ENCODE assay signal across 16 cellular contexts in genomic region chr11:132844956-132845355, GRCh38.
DNase-seq lines count a peak whose midpoint lies in the region; FAIRE-seq and TF ChIP-seq lines count a peak whose summit lies in the region.
"Had no signal": no experiment of that assay in that cellular context is flagged by ENCODE, and none has a peak within 500 bp of the region (broad histone marks: within the 10 kb centered on the region; RNA-seq: fewer than 3 reads in every experiment).

No MANE protein-coding gene starts in this region.

- H3K27ac Mint-ChIP-seq in astrocyte (ENCODE audit: unreplicated experiment), result peak overlapping the region; percentile 64
- H3K27ac Mint-ChIP-seq: activated CD4-positive, alpha-beta T cell treated with anti-CD3 and anti-CD28 coated beads for 36 hours; activated T-helper 2 cell treated with anti-CD3 and anti-CD28 coated beads, Interferon-gamma antibody, Interleukin-2, Interleukin-4, amounts not matched to agents 10 μg/mL and 5 μg/mL and 100 μg/mL, durations not matched to agents 14 hours and 24 hours and 36 hours; CD4-positive, alpha-beta T cell had no signal

- H3K9ac ChIP-seq in astrocyte (ENCODE audit: low read length), result peak overlapping the region; percentile 20
- H3K9ac ChIP-seq: SK-N-SH had no signal

- no peaks in the 10 kb centered on the region for H3K27me3 Mint-ChIP-seq in astrocyte (ENCODE audit: low read depth, unreplicated experiment)
- H3K27me3 Mint-ChIP-seq: CD4-positive, alpha-beta T cell had no signal

- H2AFZ ChIP-seq in astrocyte (ENCODE audit: low read depth, low read length), result no peak overlapping the region

- no peak for TF ChIP-seq CTCF in BJ (IDR thresholded peaks at IDR 0.05; ENCODE audit: insufficient read depth, low read depth, low read length)
- TF ChIP-seq CTCF in astrocyte (IDR thresholded peaks at IDR 0.05; ENCODE audit: insufficient read depth, low read depth, low read length), result no peak

- H3K4me2 ChIP-seq in astrocyte (ENCODE audit: low read length), result peak overlapping the region; percentile 71
- H3K4me2 ChIP-seq: SK-N-SH had no signal

- H3K4me3 ChIP-seq in BJ (ENCODE audit: low read depth, low read length), result no peak overlapping the region
- no peak overlapping the region for H3K4me3 ChIP-seq in astrocyte (ENCODE audit: insufficient read depth, low read depth, low read length)
- H3K4me3 ChIP-seq: heart left ventricle, psoas muscle had no signal

- H3K27ac ChIP-seq in astrocyte (ENCODE audit: low read depth, low read length), result no peak overlapping the region
- H3K27ac ChIP-seq: heart left ventricle, psoas muscle had no signal

- no peaks in the 10 kb centered on the region for H3K9me3 ChIP-seq in astrocyte (ENCODE audit: insufficient read depth, low read depth, low read length)
- H3K9me3 ChIP-seq: heart left ventricle, psoas muscle, SK-N-SH had no signal

- peaks cover 12% of the 10 kb centered on the region for H3K4me1 ChIP-seq in astrocyte (ENCODE audit: insufficient read depth, low read length)
- H3K4me1 ChIP-seq: heart left ventricle, psoas muscle had no signal

- CTCF ChIA-PET in BJ (lab: Yijun Ruan, JAX), result interaction anchor here (0.6 to 1.5 kb wide), 4 partner anchors 23 to 1154 kb away, joined by 3 to 6 read pairs (median 4); no protein-coding TSS in a partner anchor

- no peaks in the 10 kb centered on the region for H3K79me2 ChIP-seq in astrocyte (ENCODE audit: insufficient read depth, low read length)

- peaks cover under 1% of the 10 kb centered on the region for H3K36me3 Mint-ChIP-seq in astrocyte (ENCODE audit: low read depth, unreplicated experiment)

- POLR2A ChIA-PET in BJ (lab: Charles Lee), result interaction anchor here (0.6 to 0.7 kb wide), 2 partner anchors 49 to 1171 kb away, joined by 3 to 4 read pairs; no protein-coding TSS in a partner anchor

- no peaks in the 10 kb centered on the region for H3K9me3 Mint-ChIP-seq in astrocyte (ENCODE audit: unreplicated experiment)
- H3K9me3 Mint-ChIP-seq: CD4-positive, alpha-beta T cell had no signal

- DNase-seq in BJ (ENCODE audit: low read depth), result peak; percentile 86
- peak; percentile 70 for DNase-seq in LHCN-M2 (ENCODE audit: low read depth)
- DNase-seq in astrocyte (ENCODE audit: low read depth), result peak; percentile 98
- DNase-seq in kidney glomerular epithelial cell (lab: John Stamatoyannopoulos, UW), result peak; percentile 88
- DNase-seq in HuH-7.5 (ENCODE audit: low spot score), result no peak
- DNase-seq in middle frontal gyrus (ENCODE audit: extremely low spot score, low spot score), result no peak
- no peak for DNase-seq in NCI-H1417 treated with DMSO at 0.1 percent for 48 hours (lab: John Stamatoyannopoulos, UW)
- no peak for DNase-seq in activated naive CD4-positive, alpha-beta T cell treated with anti-CD3 and anti-CD28 coated beads, Interleukin-2, amount 50 U/mL, for 16 hours
- DNase-seq: activated CD4-positive, alpha-beta T cell treated with anti-CD3 and anti-CD28 coated beads for 36 hours; CD4-positive, alpha-beta T cell; heart left ventricle; NCI-H446 treated with DMSO at 0.1 percent for 48 hours; psoas muscle; SK-N-SH had no signal

- H3K4me3 Mint-ChIP-seq in astrocyte (ENCODE audit: unreplicated experiment), result no peak overlapping the region
- H3K4me3 Mint-ChIP-seq: activated CD4-positive, alpha-beta T cell treated with anti-CD3 and anti-CD28 coated beads for 36 hours; CD4-positive, alpha-beta T cell had no signal

- H3K4me1 Mint-ChIP-seq in astrocyte (ENCODE audit: low read depth, unreplicated experiment), result peaks cover 46% of the 10 kb centered on the region
- H3K4me1 Mint-ChIP-seq: activated CD4-positive, alpha-beta T cell treated with anti-CD3 and anti-CD28 coated beads for 36 hours had no signal

- H3K27me3 ChIP-seq in BJ (ENCODE audit: control insufficient read depth, insufficient read depth, low read length) (no peaks in the 10 kb centered on the region), astrocyte (ENCODE audit: insufficient read depth, low read length) (no peaks in the 10 kb centered on the region)

- no peaks in the 10 kb centered on the region for H3K36me3 ChIP-seq in BJ (ENCODE audit: control insufficient read depth, insufficient read depth, low read length)
- no peaks in the 10 kb centered on the region for H3K36me3 ChIP-seq in astrocyte (ENCODE audit: insufficient read depth, low read length)
- H3K36me3 ChIP-seq: heart left ventricle had no signal

- no peaks in the 10 kb centered on the region for H4K20me1 ChIP-seq in astrocyte (ENCODE audit: insufficient read depth, low read length)

- peak; percentile 76 for FAIRE-seq in astrocyte (lab: Jason Lieb, UNC)
- FAIRE-seq: H1 had no signal

Comparison
In these comparisons a context has a peak if more than half of its experiments do, and no peak if none do; other contexts are left out.
1. DNase-seq: peak in BJ (single experiment), LHCN-M2 (single experiment), astrocyte (single experiment) and kidney glomerular epithelial cell (single experiment); none in HuH-7.5 (single experiment), middle frontal gyrus (single experiment), NCI-H1417 treated with DMSO at 0.1 percent for 48 hours (single experiment) and activated naive CD4-positive, alpha-beta T cell treated with anti-CD3 and anti-CD28 coated beads, Interleukin-2, amount 50 U/mL, for 16 hours (single experiment).